18 cellular contexts compared by ENCODE assay signal in the genomic region with DNA sequence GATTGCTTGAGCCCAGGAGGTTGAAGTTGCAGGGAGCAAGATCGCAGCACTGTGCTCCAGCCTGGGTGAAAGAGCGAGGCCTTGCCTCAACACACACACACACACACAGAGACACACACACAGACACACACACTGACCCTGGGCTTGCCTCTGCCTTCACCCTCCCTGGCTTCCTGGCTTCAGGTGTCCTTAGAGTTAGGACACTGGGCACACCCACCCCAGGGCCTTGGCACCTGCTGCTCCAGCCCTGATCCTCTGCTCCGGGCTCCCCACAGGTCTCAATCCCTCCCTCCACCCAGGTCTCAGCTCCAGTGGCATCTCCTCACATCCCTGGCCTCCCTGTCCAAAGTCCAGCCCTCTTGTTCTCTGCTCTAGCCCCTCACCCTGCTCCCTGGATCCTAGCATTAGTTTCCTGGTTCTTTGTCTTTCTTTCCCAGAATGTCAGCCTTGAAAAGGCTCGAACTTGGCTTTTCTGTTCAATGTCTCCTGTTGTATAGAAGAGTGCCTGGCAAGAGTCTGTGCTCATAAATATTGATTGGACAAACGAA.
DNase-seq lines count a peak whose midpoint lies in the region; ATAC-seq, FAIRE-seq and TF ChIP-seq lines count a peak whose summit lies in the region.
"Had no signal": no experiment of that assay in that cellular context is flagged by ENCODE, and none has a peak within 500 bp of the region (broad histone marks: within the 10 kb centered on the region; RNA-seq: fewer than 3 reads in every experiment).

No MANE protein-coding gene starts in this region.

- peaks cover 2% of the 10 kb centered on the region for H3K36me3 Mint-ChIP-seq in progenitor cell of endocrine pancreas (ENCODE audit: insufficient read depth)

- in situ Hi-C loops in HepG2 (cut with HindIII; ENCODE audit: extremely low pct_ligation_motif_present, low pct_unique_long_range_greater_than_20kb) = no loop called here

- peaks cover 29% of the 10 kb centered on the region for H3K4me1 Mint-ChIP-seq in progenitor cell of endocrine pancreas (ENCODE audit: low read depth)

- H3K4me2 ChIP-seq in HCT116 (ENCODE audit: low read length) (peak overlapping the region; percentile 80), HepG2 (ENCODE audit: low read depth, low read length) (peak overlapping the region; percentile 76)
- H3K4me2 ChIP-seq: smooth muscle cell had no signal

- H3K9me3 ChIP-seq in HCT116 (ENCODE audit: control insufficient read depth in 1 of 2, insufficient read depth in 1 of 2, low read depth in 1 of 2, low read length in 2 of 2) (no peaks in the 10 kb centered on the region; a peak in 1 of 4 replicates), HepG2 (ENCODE audit: low read length) (no peaks in the 10 kb centered on the region)
- H3K9me3 ChIP-seq: SJSA1 had no signal

- TF ChIP-seq RAD21 in HCT116 (IDR thresholded peaks at IDR 0.05; ENCODE audit: low read depth) = no peak
- TF ChIP-seq RAD21 in HepG2 (CRISPR knock-in tag; IDR thresholded peaks at IDR 0.05) = no peak

- H4K20me1 ChIP-seq in HCT116 (ENCODE audit: insufficient read depth) (no peaks in the 10 kb centered on the region), HepG2 (ENCODE audit: insufficient read depth, low read length) (no peaks in the 10 kb centered on the region)

- H3K36me3 ChIP-seq in HCT116 (ENCODE audit: control insufficient read depth in 1 of 2, insufficient read depth in 2 of 2, low read length in 2 of 2) = no peaks in the 10 kb centered on the region
- no peaks in the 10 kb centered on the region for H3K36me3 ChIP-seq in bronchial epithelial cell (ENCODE audit: control insufficient read depth, insufficient read depth, low read length)
- H3K36me3 ChIP-seq in HepG2 (replicated peaks in 1 of 2; ENCODE audit: control insufficient read depth in 1 of 2, insufficient read depth in 2 of 2, low read length in 2 of 2) = no peaks in the 10 kb centered on the region
- H3K36me3 ChIP-seq: SJSA1 had no signal

- H3K4me3 ChIP-seq in HCT116 (replicated peaks in 1 of 2; ENCODE audit: low read depth in 1 of 2, low read length in 2 of 2) (no peak overlapping the region), bronchial epithelial cell (ENCODE audit: low read depth, low read length) (no peak overlapping the region), HepG2 (replicated peaks in 1 of 3; ENCODE audit: insufficient read depth in 1 of 3, low read depth in 2 of 3, low read length in 3 of 3) (peak overlapping the region in 2 of 3 experiments; percentile 34 to 47; a peak in 3 of 6 replicates)
- H3K4me3 ChIP-seq: SJSA1, smooth muscle cell had no signal

- H3K79me2 ChIP-seq in HCT116 (ENCODE audit: insufficient read depth, low read length) (peaks cover 8% of the 10 kb centered on the region; the same call in 1 of the 2 replicates), HepG2 (ENCODE audit: insufficient read depth, low read length) (no peaks in the 10 kb centered on the region)

- ATAC-seq in HCT116 = no peak
- ATAC-seq in HepG2 = peak; percentile 12; the same call in 1 of the 3 replicates
- no peak for ATAC-seq in GM19328 (IDR thresholded peaks at IDR 0.05; ENCODE audit: unreplicated experiment)
- ATAC-seq: activated T-cell treated with anti-CD3 and anti-CD28 coated beads, Interleukin-2, amount 50 U/mL, for 4 hours had no signal

- H3K27ac ChIP-seq in HCT116 (ENCODE audit: low read depth, low read length) (peak overlapping the region; percentile 69), HepG2 (ENCODE audit: extremely low read length, insufficient read depth, low read length) (peak overlapping the region; percentile 35)
- H3K27ac ChIP-seq: SJSA1 had no signal

- FAIRE-seq in bronchial epithelial cell (lab: Jason Lieb, UNC) (peak; percentile 28), HepG2 (lab: Jason Lieb, UNC) (peak; percentile 36)

- TF ChIP-seq CTCF in HCT116 (IDR thresholded peaks at IDR 0.05 in 2 of 3, conservative IDR thresholded peaks at IDR 0.05 in 1 of 3; ENCODE audit: borderline replicate concordance in 1 of 3, insufficient read depth in 1 of 3, low read depth in 2 of 3, low read length in 2 of 3) = no peak
- TF ChIP-seq CTCF in bronchial epithelial cell (IDR thresholded peaks at IDR 0.05; ENCODE audit: insufficient read depth, low read length, severe bottlenecking) = no peak
- no peak for TF ChIP-seq CTCF in HepG2 (CRISPR knock-in tag; IDR thresholded peaks at IDR 0.05)
- TF ChIP-seq CTCF in progenitor cell of endocrine pancreas (IDR thresholded peaks at IDR 0.05; ENCODE audit: unreplicated experiment) = no peak

- no peak overlapping the region for H3K4me3 Mint-ChIP-seq in progenitor cell of endocrine pancreas (ENCODE audit: low read depth)
- H3K4me3 Mint-ChIP-seq: activated CD4-positive, alpha-beta T cell treated with anti-CD3 and anti-CD28 coated beads, Interleukin-2, amount 10 ng/mL, durations not matched to agents 7 days and 5 days; activated T-cell treated with anti-CD3 and anti-CD28 coated beads, Interleukin-2, amount 50 U/mL, for 4 hours; H9; stimulated activated naive CD8-positive, alpha-beta T cell treated with anti-CD3 and anti-CD28 coated beads, Interleukin-15, Interleukin-2, amounts not matched to agents 100 ng/mL and 50 ng/mL, for 24 hours had no signal

- no peak for TF ChIP-seq POLR2A in HCT116 (IDR thresholded peaks at IDR 0.05; ENCODE audit: borderline replicate concordance, extremely low read depth, insufficient read depth, insufficient read length)
- no peak for TF ChIP-seq POLR2A in HepG2 (IDR thresholded peaks at IDR 0.05; ENCODE audit: insufficient read depth in 1 of 2, low read depth in 2 of 2, low read length in 2 of 2)

- peaks cover 9% of the 10 kb centered on the region for H3K27me3 Mint-ChIP-seq in progenitor cell of endocrine pancreas
- H3K27me3 Mint-ChIP-seq: stimulated activated naive CD8-positive, alpha-beta T cell treated with anti-CD3 and anti-CD28 coated beads, Interleukin-15, Interleukin-2, amounts not matched to agents 100 ng/mL and 50 ng/mL, for 24 hours had no signal

- CTCF ChIA-PET in HCT116 (lab: Charles Lee) = no interaction called here
- CTCF ChIA-PET in HepG2 (lab: Yijun Ruan, JAX; ENCODE audit: low intra/inter-chr PET ratio, low total read pairs) = no interaction called here

- H3K27ac Mint-ChIP-seq in progenitor cell of endocrine pancreas = peak overlapping the region; percentile 43
- H3K27ac Mint-ChIP-seq: activated CD4-positive, alpha-beta T cell treated with anti-CD3 and anti-CD28 coated beads, Interleukin-2, amount 10 ng/mL, durations not matched to agents 7 days and 5 days; H9; stimulated activated naive CD8-positive, alpha-beta T cell treated with anti-CD3 and anti-CD28 coated beads, Interleukin-15, Interleukin-2, amounts not matched to agents 100 ng/mL and 50 ng/mL, for 24 hours had no signal

- intact Hi-C loops in HCT116 (cut with micrococcal nuclease) = loop anchor here (5.0 kb wide), 2 partner anchors 66 to 204 kb away; no protein-coding TSS in a partner anchor
- intact Hi-C loops in HepG2 (cut with micrococcal nuclease; ENCODE audit: unreplicated experiment) = loop anchor here (5.0 kb wide), 1 partner anchor 69 kb away; no protein-coding TSS in a partner anchor

- H3K4me1 ChIP-seq in HCT116 (ENCODE audit: control insufficient read depth in 1 of 2, insufficient read depth in 2 of 2, low read length in 2 of 2) (peaks cover 48 to 76% of the 10 kb centered on the region in 2 experiments), HepG2 (ENCODE audit: insufficient read depth, low read length) (peaks cover 83% of the 10 kb centered on the region)

- TF ChIP-seq EP300 in HepG2 (IDR thresholded peaks at IDR 0.05; ENCODE audit: low read depth in 2 of 2, low read length in 2 of 2) (no peak), HepG2 (CRISPR knock-in tag; IDR thresholded peaks at IDR 0.05; ENCODE audit: borderline replicate concordance) (no peak)

- 4% methylated on average over 3 of the region's 5 CpGs for WGBS in HepG2 (ENCODE audit: low lambda C conversion rate)

- no peaks in the 10 kb centered on the region for H3K27me3 ChIP-seq in HCT116 (ENCODE audit: insufficient read depth, low read length)
- H3K27me3 ChIP-seq in bronchial epithelial cell (ENCODE audit: control insufficient read depth, insufficient read depth, low read length) = no peaks in the 10 kb centered on the region
- H3K27me3 ChIP-seq in HepG2 (ENCODE audit: control insufficient read depth in 1 of 2, insufficient read depth in 2 of 2, low read length in 2 of 2) = peaks cover 1 to 26% of the 10 kb centered on the region in 2 experiments; a peak in 3 of 5 replicates
- H3K27me3 ChIP-seq: SJSA1 had no signal

- DNase-seq in HCT116 (ENCODE audit: low read depth, low spot score) (no peak), bronchial epithelial cell (ENCODE audit: low read depth) (no peak), HepG2 (ENCODE audit: low spot score) (no peak), progenitor cell of endocrine pancreas (ENCODE audit: low spot score, unreplicated experiment) (no peak), NCI-H82 treated with DMSO at 0.1 percent for 48 hours (lab: John Stamatoyannopoulos, UW; ENCODE audit: unreplicated experiment) (no peak), amniotic stem cell (lab: John Stamatoyannopoulos, UW) (no peak), D341Med (ENCODE audit: low spot score) (no peak)
- DNase-seq: activated CD4-positive, alpha-beta T cell treated with anti-CD3 and anti-CD28 coated beads, Interleukin-2, amount 10 ng/mL, durations not matched to agents 7 days and 5 days; activated T-cell treated with anti-CD3 and anti-CD28 coated beads, Interleukin-2, amount 50 U/mL, for 4 hours; dermis blood vessel endothelial cell; H9; KG1; NCI-H1105; occipital lobe had no signal

- POLR2A ChIA-PET in HCT116 (lab: Charles Lee) (no interaction called here), HepG2 (lab: Yijun Ruan, JAX) (interaction anchor here (0.9 to 1.0 kb wide), 2 partner anchors 64 to 74 kb away, joined by 3 read pairs; no protein-coding TSS in a partner anchor)

- no peaks in the 10 kb centered on the region for H3K9me2 ChIP-seq in HCT116 (ENCODE audit: insufficient read depth)

- no TSS peak for BruUV-seq in HCT116 (replicated peaks; lab: Mats Ljungman, UMichigan)
- no TSS peak for BruUV-seq in HepG2 (replicated peaks; lab: Mats Ljungman, UMichigan)

- H3K9me3 Mint-ChIP-seq in progenitor cell of endocrine pancreas (ENCODE audit: low read depth) = peaks cover 6% of the 10 kb centered on the region

- H3K9ac ChIP-seq in HCT116 (ENCODE audit: low read length) (peak overlapping the region; percentile 66), HepG2 (ENCODE audit: insufficient read depth, low read depth, low read length) (peak overlapping the region; percentile 53; the same call in 1 of the 2 replicates)

- RAD21 ChIA-PET in HCT116 (lab: Charles Lee; ENCODE audit: low non-redundant PET in 1 of 2, low total read pairs in 2 of 2, uncharacterized antibody in 2 of 2, unreplicated experiment in 2 of 2) = no interaction called here

- H2AFZ ChIP-seq in HCT116 (ENCODE audit: low read depth, low read length, poor library complexity, severe bottlenecking) = no peak overlapping the region
- H2AFZ ChIP-seq in HepG2 (ENCODE audit: low read length) = peak overlapping the region; percentile 35

TF ChIP-seq in HCT116, 20 proteins besides CTCF, POLR2A, EP300 and RAD21 (continues in another document):
- TF ChIP-seq CBX3 (IDR thresholded peaks at IDR 0.05; ENCODE audit: low read depth) = no peak

TF ChIP-seq in HepG2, 621 proteins besides CTCF, POLR2A, EP300 and RAD21 (continues in another document):
- no peak for TF ChIP-seq MED1 (CRISPR knock-in tag; IDR thresholded peaks at IDR 0.05)

Comparison
In these comparisons a context has a peak if more than half of its experiments do, and no peak if none do; other contexts are left out.
1. H3K4me3 ChIP-seq: peak in HepG2 (2 of 3); none in HCT116 (0 of 2) and bronchial epithelial cell (single experiment).
2. Of the 20 proteins assayed by ChIP-seq in both HepG2 and HCT116: peak only in HepG2: MAX; only in HCT116: POLR2AphosphoS5; in both: none; in neither: 18.